Comparison of ENCODE assay signal across 22 cellular contexts in genomic region chr4:6502747-6503465, GRCh38. TPM values are rescaled to one million over a fixed set of nuclear protein-coding genes. Genes with fewer than 3 reads are reported as not detected.
"Had no signal": no experiment of that assay in that cellular context is flagged by ENCODE, and none has a peak within 500 bp of the region (broad histone marks: within the 10 kb centered on the region; RNA-seq: fewer than 3 reads in every experiment).

No MANE protein-coding gene starts in this region.

- H3K27ac ChIP-seq: epithelial cell of prostate, esophagus squamous epithelium, gastroesophageal sphincter, left ventricle myocardium inferior, lower lobe of right lung, neutrophil, right atrium auricular region, stomach, thoracic aorta, transverse colon had no signal

- H3K27ac Mint-ChIP-seq: dendritic cell treated with granulocyte-macrophage colony-stimulating factor and Interleukin-4, amounts not matched to agents 40 ng/mL and 50 ng/mL, for 4 days; effector memory CD8-positive, alpha-beta T cell; naive thymus-derived CD8-positive, alpha-beta T cell had no signal

- ATAC-seq: effector memory CD8-positive, alpha-beta T cell; gastroesophageal sphincter; lower lobe of right lung; naive thymus-derived CD8-positive, alpha-beta T cell had no signal

- H3K4me3 Mint-ChIP-seq: dendritic cell treated with granulocyte-macrophage colony-stimulating factor and Interleukin-4, amounts not matched to agents 40 ng/mL and 50 ng/mL, for 4 days; effector memory CD8-positive, alpha-beta T cell; naive thymus-derived CD8-positive, alpha-beta T cell had no signal

- DNase-seq: effector memory CD8-positive, alpha-beta T cell; esophagus squamous epithelium; foreskin fibroblast; glutamatergic neuron; islet precursor cell; left ventricle myocardium inferior; lower lobe of right lung; mesenchymal stem cell; naive thymus-derived CD8-positive, alpha-beta T cell; small intestine; stimulated activated CD4-positive, alpha-beta T cell treated with anti-CD3 and anti-CD28 coated beads, Interleukin-12 subunit alpha, Interleukin-12 subunit beta, amount 100 ng/mL, for 4 hours; stimulated activated naive CD4-positive, alpha-beta T cell; stomach; substantia nigra; transverse colon had no signal

- H3K4me3 ChIP-seq: esophagus squamous epithelium, gastroesophageal sphincter, left ventricle myocardium inferior, lower lobe of right lung, right atrium auricular region, stomach, thoracic aorta, transverse colon had no signal

RNA-seq across cellular contexts. Expression of gene PPP2R2C, which starts 30.5 kb away (rescaled TPM):
- total RNA-seq: lower lobe of right lung; mononuclear cell; naive thymus-derived CD8-positive, alpha-beta T cell had no signal
